ENCODE assay signal across 9 cellular contexts in the genomic region with DNA sequence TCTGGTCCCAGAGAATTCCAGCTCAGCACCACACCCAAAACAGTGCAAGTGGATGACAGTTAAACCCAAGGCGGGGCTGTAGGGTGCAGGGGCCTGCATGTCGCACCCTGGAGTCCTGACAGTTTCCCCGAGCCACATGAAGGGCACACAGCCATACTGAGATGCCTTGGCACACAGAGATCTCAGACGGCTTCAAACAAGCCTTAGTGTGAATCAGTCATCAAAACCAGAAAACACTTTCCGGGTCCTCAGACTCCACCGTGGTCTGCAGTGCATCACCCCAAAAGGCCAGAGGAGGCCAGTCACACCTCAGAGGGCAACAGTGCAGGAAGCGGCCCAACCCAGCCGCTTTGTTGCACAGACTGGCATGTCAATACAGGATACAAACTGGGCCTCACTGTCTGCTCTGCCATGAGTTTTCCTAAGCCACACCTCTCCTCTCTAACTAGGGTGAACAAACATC.
DNase-seq lines count a peak whose midpoint lies in the region; ATAC-seq, FAIRE-seq and TF ChIP-seq lines count a peak whose summit lies in the region.
"Had no signal": no experiment of that assay in that cellular context is flagged by ENCODE, and none has a peak within 500 bp of the region (broad histone marks: within the 10 kb centered on the region; RNA-seq: fewer than 3 reads in every experiment).

No MANE protein-coding gene starts in this region.

- H3K9me3 ChIP-seq in RWPE2 (ENCODE audit: severe bottlenecking) = no peaks in the 10 kb centered on the region
- H3K9me3 ChIP-seq in prostate gland = no peaks in the 10 kb centered on the region
- H3K9me3 ChIP-seq: thoracic aorta had no signal

- in situ Hi-C loops in GM13976 (cut with MboI; ENCODE audit: low sequenced_read_pairs, unreplicated experiment) = no loop called here

- ATAC-seq in HG02759 (IDR thresholded peaks at IDR 0.05; ENCODE audit: unreplicated experiment) (peak; percentile 26), RWPE2 (ENCODE audit: low read depth) (peak; percentile 98), HG03025 (IDR thresholded peaks at IDR 0.05; ENCODE audit: low FRiP score, unreplicated experiment) (no peak)

- no peak for TF ChIP-seq POLR2A in prostate gland (IDR thresholded peaks at IDR 0.05)

- H3K4me1 ChIP-seq in RWPE2 (ENCODE audit: insufficient read depth, poor library complexity, severe bottlenecking) = peaks cover 11% of the 10 kb centered on the region
- peaks cover 3% of the 10 kb centered on the region for H3K4me1 ChIP-seq in prostate gland (replicated peaks)

- H3K27ac Mint-ChIP-seq in dendritic cell treated with granulocyte-macrophage colony-stimulating factor and Interleukin-4, amounts not matched to agents 40 ng/mL and 50 ng/mL, for 4 days = peak overlapping the region; percentile 58

- DNase-seq in GM13976 (ENCODE audit: low spot score) = peak; percentile 48
- DNase-seq in RWPE2 (ENCODE audit: low spot score) = no peak
- DNase-seq in prostate gland (ENCODE audit: low spot score) = peak; percentile 60
- DNase-seq in urothelium cell line (ENCODE audit: low spot score) = no peak
- DNase-seq in superior temporal gyrus (ENCODE audit: extremely low spot score) = no peak

- peaks cover 43% of the 10 kb centered on the region for H3K4me1 Mint-ChIP-seq in dendritic cell treated with granulocyte-macrophage colony-stimulating factor and Interleukin-4, amounts not matched to agents 40 ng/mL and 50 ng/mL, for 4 days (ENCODE audit: low read depth)

- TF ChIP-seq CTCF in GM13976 (IDR thresholded peaks at IDR 0.05; ENCODE audit: borderline replicate concordance, control extremely low read depth, extremely low read depth, insufficient read depth, missing control alignments) (peak; percentile 31), RWPE2 (IDR thresholded peaks at IDR 0.05; ENCODE audit: poor library complexity, severe bottlenecking) (peak; percentile 68), prostate gland (IDR thresholded peaks at IDR 0.05) (peak in 1 of 4 experiments; percentile 26)

- H3K36me3 Mint-ChIP-seq in dendritic cell treated with granulocyte-macrophage colony-stimulating factor and Interleukin-4, amounts not matched to agents 40 ng/mL and 50 ng/mL, for 4 days (ENCODE audit: low read depth) = no peaks in the 10 kb centered on the region

- peaks cover 9% of the 10 kb centered on the region for H3K9me3 Mint-ChIP-seq in dendritic cell treated with granulocyte-macrophage colony-stimulating factor and Interleukin-4, amounts not matched to agents 40 ng/mL and 50 ng/mL, for 4 days

- H3K4me3 ChIP-seq in RWPE2 (ENCODE audit: severe bottlenecking) = no peak overlapping the region
- H3K4me3 ChIP-seq in prostate gland = no peak overlapping the region
- H3K4me3 ChIP-seq: thoracic aorta had no signal

- intact Hi-C loops in dendritic cell treated with granulocyte-macrophage colony-stimulating factor and Interleukin-4, amounts not matched to agents 40 ng/mL and 50 ng/mL, for 4 days (cut with micrococcal nuclease) = no loop called here
- intact Hi-C loops in prostate gland (cut with DNase I) = loop anchor here (10.0 kb wide), 1 partner anchor 363 kb away; a partner anchor contains a TSS

- H3K27me3 Mint-ChIP-seq in dendritic cell treated with granulocyte-macrophage colony-stimulating factor and Interleukin-4, amounts not matched to agents 40 ng/mL and 50 ng/mL, for 4 days = no peaks in the 10 kb centered on the region

- H3K27me3 ChIP-seq in RWPE2 (ENCODE audit: insufficient read depth, poor library complexity, severe bottlenecking) (no peaks in the 10 kb centered on the region), prostate gland (replicated peaks; ENCODE audit: insufficient read depth) (no peaks in the 10 kb centered on the region)

- FAIRE-seq in urothelium cell line (lab: Jason Lieb, UNC) = no peak

- no peaks in the 10 kb centered on the region for H3K36me3 ChIP-seq in RWPE2 (ENCODE audit: low read depth)
- no peaks in the 10 kb centered on the region for H3K36me3 ChIP-seq in prostate gland
- H3K36me3 ChIP-seq: thoracic aorta had no signal

- no peak overlapping the region for H3K4me3 Mint-ChIP-seq in dendritic cell treated with granulocyte-macrophage colony-stimulating factor and Interleukin-4, amounts not matched to agents 40 ng/mL and 50 ng/mL, for 4 days

- WGBS in prostate gland = 50% methylated on average over 8 of the region's 8 CpGs

- H3K27ac ChIP-seq in RWPE2 (ENCODE audit: poor library complexity, severe bottlenecking) (no peak overlapping the region), prostate gland (peak overlapping the region; percentile 34 to 35)
- H3K27ac ChIP-seq: thoracic aorta had no signal

Comparison
In these comparisons a context has a peak if more than half of its experiments do, and no peak if none do; other contexts are left out.
1. DNase-seq: peak in GM13976 (single experiment) and prostate gland (single experiment); none in RWPE2 (single experiment), urothelium cell line (single experiment) and superior temporal gyrus (single experiment).